ENCODE assay signal across 1 cellular context in genomic region chrX:41739871-41740270, GRCh38.
TF ChIP-seq lines count a peak whose summit lies in the region.

No MANE protein-coding gene starts in this region.

TF ChIP-seq in WTC11, 78 proteins besides CTCF, POLR2A, EP300 and RAD21:
- no peak for TF ChIP-seq ATF3 (CRISPR knock-in tag; conservative IDR thresholded peaks at IDR 0.05)
- no peak for TF ChIP-seq MLX (CRISPR knock-in tag; IDR thresholded peaks at IDR 0.05)
- TF ChIP-seq ESRRA (CRISPR knock-in tag; IDR thresholded peaks at IDR 0.05; ENCODE audit: borderline replicate concordance) = no peak
- no peak for TF ChIP-seq TEAD4 (CRISPR knock-in tag; IDR thresholded peaks at IDR 0.05)
- TF ChIP-seq ZNF416 (CRISPR knock-in tag; IDR thresholded peaks at IDR 0.05) = no peak
- no peak for TF ChIP-seq PREB (CRISPR knock-in tag; IDR thresholded peaks at IDR 0.05; ENCODE audit: borderline replicate concordance)
- TF ChIP-seq TCF7 (CRISPR knock-in tag; IDR thresholded peaks at IDR 0.05; ENCODE audit: low read depth) = no peak
- no peak for TF ChIP-seq CREM (CRISPR knock-in tag; IDR thresholded peaks at IDR 0.05)
- TF ChIP-seq FOXK1 (CRISPR knock-in tag; IDR thresholded peaks at IDR 0.05) = no peak
- TF ChIP-seq FOXP1 (CRISPR knock-in tag; IDR thresholded peaks at IDR 0.05; ENCODE audit: borderline replicate concordance) = no peak
- TF ChIP-seq GTF2I (CRISPR knock-in tag; conservative IDR thresholded peaks at IDR 0.05) = no peak
- TF ChIP-seq FOXJ3 (CRISPR knock-in tag; IDR thresholded peaks at IDR 0.05; ENCODE audit: borderline replicate concordance) = no peak
- no peak for TF ChIP-seq ATF2 (CRISPR knock-in tag; IDR thresholded peaks at IDR 0.05; ENCODE audit: borderline replicate concordance, low read depth)
- TF ChIP-seq CBFB (CRISPR knock-in tag; IDR thresholded peaks at IDR 0.05; ENCODE audit: low read depth) = no peak
- TF ChIP-seq ZNF532 (CRISPR knock-in tag; IDR thresholded peaks at IDR 0.05; ENCODE audit: borderline replicate concordance) = no peak
- TF ChIP-seq ZNF317 (CRISPR knock-in tag; IDR thresholded peaks at IDR 0.05; ENCODE audit: borderline replicate concordance, low read depth) = no peak
- TF ChIP-seq STAT6 (CRISPR knock-in tag; conservative IDR thresholded peaks at IDR 0.05; ENCODE audit: low read depth) = no peak
- no peak for TF ChIP-seq ATF6 (CRISPR knock-in tag; IDR thresholded peaks at IDR 0.05)
